8 cellular contexts compared by ENCODE assay signal in the genomic region with DNA sequence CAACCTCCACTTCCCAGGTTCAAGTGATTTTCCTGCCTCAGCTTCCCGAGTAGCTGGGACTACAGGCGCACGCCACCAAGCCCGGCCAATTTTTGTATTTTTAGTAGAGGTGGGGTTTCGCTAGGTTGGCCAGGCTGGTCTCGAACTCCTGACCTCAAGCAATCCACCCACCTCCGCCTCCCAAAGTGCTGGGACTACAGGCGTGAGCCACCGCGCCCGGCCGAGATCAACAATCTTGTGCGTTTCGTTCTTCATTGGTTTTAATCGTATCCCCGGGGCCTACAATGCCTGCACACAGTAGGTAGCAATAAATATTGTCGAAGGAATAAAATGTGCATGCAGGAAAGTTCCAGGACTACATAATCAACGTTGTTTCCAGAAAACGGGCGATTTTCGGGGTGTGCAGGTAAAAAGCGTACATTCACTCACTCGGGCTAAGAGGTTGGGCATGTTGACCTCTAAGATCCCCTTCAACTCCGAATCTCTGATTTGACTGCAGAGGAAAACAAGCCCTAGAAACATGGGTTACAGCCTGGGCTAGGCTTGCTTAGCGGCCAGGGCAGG. TPM values are rescaled to one million over a fixed set of nuclear protein-coding genes. Genes with fewer than 3 reads are reported as not detected.
DNase-seq lines count a peak whose midpoint lies in the region; ATAC-seq and TF ChIP-seq lines count a peak whose summit lies in the region.

No MANE protein-coding gene starts in this region.

- peak overlapping the region; percentile 73 for H3K4me3 ChIP-seq in OCI-LY7 (ENCODE audit: low read depth, low read length, poor library complexity, severe bottlenecking)
- peak overlapping the region; percentile 67 to 87 for H3K4me3 ChIP-seq in neuronal stem cell (ENCODE audit: low read length in 2 of 2)

- no peak overlapping the region for H3K23ac ChIP-seq in neuronal stem cell (ENCODE audit: low read depth, low read length, poor library complexity)

- no peak overlapping the region for H2BK120ac ChIP-seq in neuronal stem cell (ENCODE audit: low read depth, low read length)

- H3K4ac ChIP-seq in neuronal stem cell (ENCODE audit: low read length) = no peak overlapping the region

- no peaks in the 10 kb centered on the region for H3K79me1 ChIP-seq in neuronal stem cell (ENCODE audit: low read depth, low read length)

- H2AFZ ChIP-seq in OCI-LY7 (ENCODE audit: low read length) = peak overlapping the region; percentile 18; the same call in 1 of the 2 replicates
- peak overlapping the region; percentile 86 for H2AFZ ChIP-seq in neuronal stem cell (ENCODE audit: low read length)

- no peak overlapping the region for H2BK15ac ChIP-seq in neuronal stem cell (ENCODE audit: low read length)

- peak overlapping the region; percentile 89 for H3K9ac ChIP-seq in neuronal stem cell (ENCODE audit: low read depth, low read length, poor library complexity)

- peak overlapping the region; percentile 56 for H2AK5ac ChIP-seq in neuronal stem cell (ENCODE audit: low read depth, low read length)

- TF ChIP-seq CTCF in CD14-positive monocyte (IDR thresholded peaks at IDR 0.05) (no peak), OCI-LY7 (conservative IDR thresholded peaks at IDR 0.05; ENCODE audit: low read length) (no peak), endothelial cell (IDR thresholded peaks at IDR 0.05; ENCODE audit: unreplicated experiment) (no peak)

- no CpG with 5 or more reads among the region's 25 CpGs for WGBS in neuronal stem cell (ENCODE audit: extremely low coverage in 2 of 2, insufficient read length in 2 of 2, insufficient replicate concordance in 1 of 2), 2 donors

- H3K4me1 Mint-ChIP-seq in CD14-positive monocyte = peaks cover 53% of the 10 kb centered on the region
- H3K4me1 Mint-ChIP-seq in endothelial cell (ENCODE audit: unreplicated experiment) = peaks cover 37% of the 10 kb centered on the region

- H3K27me3 ChIP-seq in neuronal stem cell (ENCODE audit: control insufficient read depth in 3 of 3, insufficient read depth in 3 of 3, low read depth in 1 of 3, low read length in 3 of 3) = no peaks in the 10 kb centered on the region

- no peak overlapping the region for H3K14ac ChIP-seq in neuronal stem cell (ENCODE audit: low read length)

- CTCF ChIA-PET in OCI-LY7 (lab: Charles Lee; ENCODE audit: unreplicated experiment) = no interaction called here

- no peaks in the 10 kb centered on the region for H3K27me3 Mint-ChIP-seq in CD14-positive monocyte (ENCODE audit: low read depth in 3 of 3)
- peaks cover 24% of the 10 kb centered on the region for H3K27me3 Mint-ChIP-seq in endothelial cell (ENCODE audit: unreplicated experiment)

- H3K79me2 ChIP-seq in OCI-LY7 (ENCODE audit: insufficient read depth, low read depth, low read length) = peaks cover 36% of the 10 kb centered on the region

- H4K20me1 ChIP-seq in OCI-LY7 (ENCODE audit: insufficient read depth, low read length) = peaks cover 7% of the 10 kb centered on the region

- H4K8ac ChIP-seq in neuronal stem cell (ENCODE audit: low read depth, low read length) = no peak overlapping the region

- H2BK12ac ChIP-seq in neuronal stem cell (ENCODE audit: low read length) = no peak overlapping the region

- BruUV-seq in OCI-LY7 (replicated peaks; lab: Mats Ljungman, UMichigan) = TSS peak; percentile 80

- no peak for ATAC-seq in GM21576 (IDR thresholded peaks at IDR 0.05; ENCODE audit: unreplicated experiment)

- peak overlapping the region; percentile 88 to 97 (median 92) for H3K27ac Mint-ChIP-seq in CD14-positive monocyte
- H3K27ac Mint-ChIP-seq in endothelial cell (ENCODE audit: unreplicated experiment) = peak overlapping the region; percentile 91

- H2BK5ac ChIP-seq in neuronal stem cell (ENCODE audit: low read length) = no peak overlapping the region

- H3K9me3 ChIP-seq in OCI-LY7 (ENCODE audit: low read length) (no peaks in the 10 kb centered on the region), neuronal stem cell (replicated peaks in 1 of 2; ENCODE audit: control insufficient read depth in 2 of 2, insufficient read depth in 1 of 2, low read depth in 1 of 2, low read length in 2 of 2) (no peaks in the 10 kb centered on the region)

- peak overlapping the region; percentile 86 for H3K18ac ChIP-seq in neuronal stem cell (ENCODE audit: low read length)

- H3K27ac ChIP-seq in OCI-LY7 (ENCODE audit: low read depth, low read length, poor library complexity, severe bottlenecking) (peak overlapping the region; percentile 87), neuronal stem cell (replicated peaks; ENCODE audit: low read length) (peak overlapping the region; percentile 89)

- H3K36me3 ChIP-seq in OCI-LY7 (ENCODE audit: insufficient read depth, low read length) (no peaks in the 10 kb centered on the region), neuronal stem cell (replicated peaks in 1 of 2; ENCODE audit: control insufficient read depth in 2 of 2, insufficient read depth in 2 of 2, low read length in 2 of 2) (no peaks in the 10 kb centered on the region)

- no peaks in the 10 kb centered on the region for H3K9me2 ChIP-seq in OCI-LY7 (ENCODE audit: insufficient read depth, low read length)

- intact Hi-C loops in CD14-positive monocyte (cut with micrococcal nuclease) = loop anchor here in 1 of 2 donors (10.0 kb wide), 1 partner anchor 371 kb away; no protein-coding TSS in a partner anchor
- intact Hi-C loops in OCI-LY7 (cut with micrococcal nuclease; ENCODE audit: unreplicated experiment) = loop anchor here (5.0 to 10.0 kb wide), 5 partner anchors 369 to 1459 kb away; partner anchors contain the start of genes HNRNPLL and SRSF7

- DNase-seq in CD14-positive monocyte (ENCODE audit: low spot score) (no peak), OCI-LY7 (ENCODE audit: low spot score) (no peak), endothelial cell (ENCODE audit: low spot score) (no peak), neuronal stem cell (ENCODE audit: low spot score) (no peak), hippocampal formation (lab: John Stamatoyannopoulos, UW) (no peak), GF-D8 (lab: John Stamatoyannopoulos, UW) (no peak), activated gamma-delta T cell treated with Interleukin-2 at 50 U/mL for 16 hours (no peak)

- H3K4me1 ChIP-seq in OCI-LY7 (ENCODE audit: insufficient read depth, low read length, poor library complexity, severe bottlenecking) (peaks cover 59% of the 10 kb centered on the region), neuronal stem cell (ENCODE audit: control insufficient read depth in 2 of 2, insufficient read depth in 1 of 2, low read depth in 1 of 2, low read length in 2 of 2) (peaks cover 6 to 9% of the 10 kb centered on the region in 2 donors)

- POLR2A ChIA-PET in OCI-LY7 (lab: Charles Lee) = interaction anchor here (0.7 to 4.1 kb wide), 6 partner anchors 11 to 372 kb away, joined by 3 to 19 read pairs (median 6); no protein-coding TSS in a partner anchor

- H3K4me2 ChIP-seq in OCI-LY7 (ENCODE audit: low read length) = peak overlapping the region; percentile 80
- H3K4me2 ChIP-seq in neuronal stem cell (ENCODE audit: insufficient read depth, low read length, poor library complexity, severe bottlenecking) = peak overlapping the region; percentile 86

- H3K4me3 Mint-ChIP-seq in CD14-positive monocyte (peak overlapping the region; percentile 78 to 96), endothelial cell (ENCODE audit: unreplicated experiment) (peak overlapping the region; percentile 94)

- no peaks in the 10 kb centered on the region for H3K36me3 Mint-ChIP-seq in CD14-positive monocyte
- peaks cover 20% of the 10 kb centered on the region for H3K36me3 Mint-ChIP-seq in endothelial cell (ENCODE audit: low read depth, unreplicated experiment)

- no peak overlapping the region for H4K91ac ChIP-seq in neuronal stem cell (ENCODE audit: low read depth, low read length, poor library complexity)

- H3K9me3 Mint-ChIP-seq in CD14-positive monocyte = peaks cover 0 to 3% (median 0%) of the 10 kb centered on the region in 7 donors
- no peaks in the 10 kb centered on the region for H3K9me3 Mint-ChIP-seq in endothelial cell (ENCODE audit: unreplicated experiment)

RNA-seq across cellular contexts. Expression of gene SOS1, which starts 2.7 kb away (rescaled TPM):
- polyA plus RNA-seq in CD14-positive monocyte = 1 to 10 TPM; 5.3 to 7.7 TPM
- 15.2 and 21.3 TPM in 2 replicates for total RNA-seq in OCI-LY7 (2014; rRNA removed; shearing (Covaris generic))
- total RNA-seq in OCI-LY7 (2022) = 40.0 and 47.9 TPM in 2 replicates
- 35.3 TPM for total RNA-seq in endothelial cell (ENCODE audit: unreplicated experiment)
- 29.4 TPM for polyA plus RNA-seq in neuronal stem cell (2013, experiment 1 of 2)
- polyA plus RNA-seq in neuronal stem cell (2013, experiment 2 of 2) = 32.4 TPM
